ENCODE assay signal across 1 cellular context in the genomic region with DNA sequence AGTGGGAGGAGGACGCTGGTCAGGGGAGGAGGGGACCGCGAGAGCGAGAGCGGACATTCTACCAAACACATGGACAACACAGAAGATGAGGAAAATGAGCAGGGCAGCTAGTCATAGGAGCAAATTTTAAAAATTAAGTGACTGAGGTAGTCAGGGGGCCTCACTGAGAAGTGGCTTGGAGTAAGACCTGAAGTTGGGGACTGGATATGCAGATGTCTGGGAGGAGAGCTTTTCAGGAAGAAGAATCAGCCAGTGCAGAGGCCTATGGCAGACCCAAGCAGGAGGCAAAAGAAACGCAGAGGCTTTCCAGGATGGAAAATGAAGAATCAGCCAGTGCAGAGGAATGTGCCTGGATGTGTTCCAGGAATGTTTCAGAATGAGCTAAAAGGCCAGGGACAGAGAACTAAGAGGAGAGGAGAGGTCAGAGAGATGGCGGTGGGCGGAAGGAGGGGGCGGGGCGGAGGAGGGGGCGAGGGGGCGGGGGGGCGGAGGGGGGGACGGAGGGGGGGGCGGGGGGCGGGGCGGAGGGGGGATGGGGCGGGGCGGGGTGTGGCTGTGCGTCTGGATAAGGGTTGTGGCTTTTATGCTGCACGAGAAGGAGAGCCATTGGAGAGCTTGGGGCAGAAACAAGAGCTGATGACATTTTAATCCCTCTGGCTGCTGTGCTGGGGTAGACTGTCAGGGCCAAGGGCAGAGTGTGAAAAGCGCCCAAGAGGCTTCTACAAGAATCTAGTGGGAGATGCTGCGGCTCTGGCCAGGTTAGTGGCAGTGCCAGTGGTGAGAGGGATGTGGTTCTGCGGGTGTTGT.
TF ChIP-seq lines count a peak whose summit lies in the region.

No MANE protein-coding gene starts in this region.

TF ChIP-seq in GM12878, 131 proteins besides CTCF, POLR2A, EP300 and RAD21 (continued from another document):
- TF ChIP-seq E4F1 (IDR thresholded peaks at IDR 0.05; ENCODE audit: borderline replicate concordance, partially characterized antibody) (no peak), RB1 (IDR thresholded peaks at IDR 0.05; ENCODE audit: borderline replicate concordance) (no peak), RELA (IDR thresholded peaks at IDR 0.05; ENCODE audit: borderline replicate concordance, partially characterized antibody) (no peak)
